ENCODE assay signal across 18 cellular contexts in genomic region chr16:28513484-28514181, GRCh38. TPM values are rescaled to one million over a fixed set of nuclear protein-coding genes. Genes with fewer than 3 reads are reported as not detected.
"Had no signal": no experiment of that assay in that cellular context is flagged by ENCODE, and none has a peak within 500 bp of the region (broad histone marks: within the 10 kb centered on the region; RNA-seq: fewer than 3 reads in every experiment).

No MANE protein-coding gene starts in this region.

- H3K27me3 ChIP-seq: breast epithelium, esophagus muscularis mucosa had no signal

- H3K36me3 Mint-ChIP-seq: activated naive CD8-positive, alpha-beta T cell; memory B cell; type B pancreatic cell had no signal

- H3K36me3 ChIP-seq: breast epithelium, esophagus muscularis mucosa, left ventricle myocardium inferior had no signal

- H3K27me3 Mint-ChIP-seq: activated naive CD8-positive, alpha-beta T cell; progenitor cell of endocrine pancreas; type B pancreatic cell had no signal

- H3K4me3 Mint-ChIP-seq: activated naive CD8-positive, alpha-beta T cell; memory B cell; type B pancreatic cell had no signal

- H3K27ac ChIP-seq: breast epithelium, esophagus muscularis mucosa, left ventricle myocardium inferior had no signal

- H3K4me3 ChIP-seq: breast epithelium, esophagus muscularis mucosa, left ventricle myocardium inferior had no signal

- H3K9me3 ChIP-seq: breast epithelium, esophagus muscularis mucosa, left ventricle myocardium inferior had no signal

- H3K9me3 Mint-ChIP-seq: memory B cell, type B pancreatic cell had no signal

- H3K4me1 ChIP-seq: breast epithelium, esophagus muscularis mucosa, left ventricle myocardium inferior had no signal

- DNase-seq: activated CD4-positive, alpha-beta T cell treated with anti-CD3 and anti-CD28 coated beads, Interleukin-2, amount 50 U/mL, for 1 hour; activated gamma-delta T cell; activated T-cell treated with anti-CD3 and anti-CD28 coated beads, Interleukin-2, amount 50 U/mL, for 1 hour; amygdala; left ventricle myocardium inferior; occipital lobe; right cardiac atrium; stimulated activated CD4-positive, alpha-beta T cell treated with anti-CD3 and anti-CD28 coated beads, Interleukin-12 subunit alpha, Interleukin-12 subunit beta, amount 100 ng/mL, for 4 hours; stimulated activated CD4-positive, alpha-beta T cell treated with anti-CD3 and anti-CD28 coated beads, Interleukin-2, amount 100 ng/mL, for 48 hours; stimulated activated naive CD4-positive, alpha-beta T cell treated with Interleukin-2 at 50 U/mL for 16 hours had no signal

- H3K27ac Mint-ChIP-seq: activated naive CD8-positive, alpha-beta T cell; memory B cell; progenitor cell of endocrine pancreas; type B pancreatic cell had no signal

RNA-seq across cellular contexts. Expression of gene IL27, which starts 7.0 kb away (rescaled TPM):
- total RNA-seq: breast epithelium; esophagus muscularis mucosa; fibroblast of villous mesenchyme; left ventricle myocardium inferior; occipital lobe; progenitor cell of endocrine pancreas; right cardiac atrium; T-helper 2 cell treated with Interferon-gamma antibody and Interleukin-4, amounts not matched to agents 100 ng/mL and 5 ng/mL, for 36 hours had no signal
- polyA plus RNA-seq: right cardiac atrium had no signal

RNA-seq across cellular contexts. Expression of gene APOBR, which starts 19.2 kb away (rescaled TPM):
- total RNA-seq: fibroblast of villous mesenchyme, occipital lobe had no signal

RNA-seq across cellular contexts. Expression of gene NUPR1, which starts 25.1 kb away (rescaled TPM):
- total RNA-seq: progenitor cell of endocrine pancreas; T-helper 2 cell treated with Interferon-gamma antibody and Interleukin-4, amounts not matched to agents 100 ng/mL and 5 ng/mL, for 36 hours had no signal
